8 cellular contexts compared by ENCODE assay signal in genomic region chr10:30751678-30752331, GRCh38.
DNase-seq lines count a peak whose midpoint lies in the region; ATAC-seq and TF ChIP-seq lines count a peak whose summit lies in the region.

No MANE protein-coding gene starts in this region.

- no peak for TF ChIP-seq EP300 in gastroesophageal sphincter (IDR thresholded peaks at IDR 0.05)

- peak in 4 of 7 experiments; percentile 40 to 61 (median 52) for DNase-seq in CD8-positive, alpha-beta T cell
- DNase-seq in NCI-H510A (lab: John Stamatoyannopoulos, UW) (peak; percentile 5), occipital lobe (lab: John Stamatoyannopoulos, UW) (peak; percentile 76), aorta (peak; percentile 76 to 93), HPDE6-E6E7 (ENCODE audit: extremely low spot score) (no peak)
- peak; percentile 84 for DNase-seq in activated effector memory CD4-positive, alpha-beta T cell treated with anti-CD3 and anti-CD28 coated beads, Interleukin-2, amount 50 U/mL, for 16 hours

- H3K27ac ChIP-seq in CD8-positive, alpha-beta T cell (ENCODE audit: low read depth, low read length) = no peak overlapping the region
- H3K27ac ChIP-seq in gastroesophageal sphincter (peak overlapping the region in 2 of 4 donors; percentile 47 to 57), aorta (ENCODE audit: low read depth in 1 of 2, low read length in 2 of 2) (no peak overlapping the region)

- TF ChIP-seq CTCF in CD8-positive, alpha-beta T cell (IDR thresholded peaks at IDR 0.05) = no peak
- peak; percentile 29 to 89 (median 66) for TF ChIP-seq CTCF in gastroesophageal sphincter (IDR thresholded peaks at IDR 0.05)

- TF ChIP-seq POLR2A in gastroesophageal sphincter (IDR thresholded peaks at IDR 0.05) = no peak

- H3K9me3 Mint-ChIP-seq in CD8-positive, alpha-beta T cell = no peaks in the 10 kb centered on the region

- intact Hi-C loops in CD8-positive, alpha-beta T cell (cut with DNase I, micrococcal nuclease) = no loop called here
- intact Hi-C loops in aorta (cut with DNase I) = loop anchor here in 1 of 2 donors (10.0 kb wide), 1 partner anchor 1053 kb away; no protein-coding TSS in a partner anchor

- peaks cover 29% of the 10 kb centered on the region for H3K4me1 Mint-ChIP-seq in CD8-positive, alpha-beta T cell (ENCODE audit: low read depth)

- no peak overlapping the region for H3K4me3 ChIP-seq in CD8-positive, alpha-beta T cell (ENCODE audit: low read depth, low read length)
- H3K4me3 ChIP-seq in gastroesophageal sphincter (no peak overlapping the region), aorta (ENCODE audit: low read length in 2 of 2) (no peak overlapping the region)

- POLR2A ChIA-PET in CD8-positive, alpha-beta T cell (lab: Charles Lee) = no interaction called here

- H3K27ac Mint-ChIP-seq in CD8-positive, alpha-beta T cell = no peak overlapping the region

- H3K27me3 Mint-ChIP-seq in CD8-positive, alpha-beta T cell (ENCODE audit: low read depth) = peaks cover 3% of the 10 kb centered on the region

- ATAC-seq in CD8-positive, alpha-beta T cell = no peak
- ATAC-seq in GM21423 (IDR thresholded peaks at IDR 0.05; ENCODE audit: unreplicated experiment) = peak; percentile 67
- ATAC-seq in gastroesophageal sphincter = peak; percentile 65
- ATAC-seq in aorta (ENCODE audit: low FRiP score) = peak; percentile 85

- no peaks in the 10 kb centered on the region for H3K27me3 ChIP-seq in CD8-positive, alpha-beta T cell (ENCODE audit: insufficient read depth, low read length)
- H3K27me3 ChIP-seq in gastroesophageal sphincter = no peaks in the 10 kb centered on the region
- no peaks in the 10 kb centered on the region for H3K27me3 ChIP-seq in aorta (ENCODE audit: control insufficient read depth in 1 of 2, insufficient read depth in 2 of 2, low read length in 1 of 2)

- no peaks in the 10 kb centered on the region for H3K36me3 Mint-ChIP-seq in CD8-positive, alpha-beta T cell

- H3K4me1 ChIP-seq in CD8-positive, alpha-beta T cell (ENCODE audit: insufficient read depth, low read length) = peaks cover 3% of the 10 kb centered on the region
- H3K4me1 ChIP-seq in gastroesophageal sphincter = peaks cover 0 to 20% (median 3%) of the 10 kb centered on the region in 3 donors
- no peaks in the 10 kb centered on the region for H3K4me1 ChIP-seq in aorta (ENCODE audit: control insufficient read depth in 1 of 2, insufficient read depth in 2 of 2, low read length in 2 of 2)

- whole genome bisulfite sequencing in gastroesophageal sphincter (ENCODE audit: low coverage in 1 of 2), 2 donors = 24 to 79% methylated on average over 5 to 12 of the region's 14 CpGs
- 57 to 58% methylated on average over 14 of the region's 14 CpGs for WGBS in aorta, 2 donors

- H3K9me3 ChIP-seq in CD8-positive, alpha-beta T cell (ENCODE audit: low read length) = no peaks in the 10 kb centered on the region
- H3K9me3 ChIP-seq in gastroesophageal sphincter (no peaks in the 10 kb centered on the region), aorta (ENCODE audit: control insufficient read depth, low read length) (no peaks in the 10 kb centered on the region)

- CTCF ChIA-PET in CD8-positive, alpha-beta T cell (lab: Charles Lee) = interaction anchor here (1.2 kb wide), 1 partner anchor 33 kb away, joined by 3 read pairs; no protein-coding TSS in a partner anchor

- no peak overlapping the region for H3K4me3 Mint-ChIP-seq in CD8-positive, alpha-beta T cell

- H3K36me3 ChIP-seq in CD8-positive, alpha-beta T cell (ENCODE audit: insufficient read depth, low read length) = no peaks in the 10 kb centered on the region
- no peaks in the 10 kb centered on the region for H3K36me3 ChIP-seq in gastroesophageal sphincter
- H3K36me3 ChIP-seq in aorta (ENCODE audit: control insufficient read depth in 1 of 2, insufficient read depth in 2 of 2, low read length in 1 of 2) = no peaks in the 10 kb centered on the region
